Comparison of ENCODE assay signal across 17 cellular contexts in the genomic region with DNA sequence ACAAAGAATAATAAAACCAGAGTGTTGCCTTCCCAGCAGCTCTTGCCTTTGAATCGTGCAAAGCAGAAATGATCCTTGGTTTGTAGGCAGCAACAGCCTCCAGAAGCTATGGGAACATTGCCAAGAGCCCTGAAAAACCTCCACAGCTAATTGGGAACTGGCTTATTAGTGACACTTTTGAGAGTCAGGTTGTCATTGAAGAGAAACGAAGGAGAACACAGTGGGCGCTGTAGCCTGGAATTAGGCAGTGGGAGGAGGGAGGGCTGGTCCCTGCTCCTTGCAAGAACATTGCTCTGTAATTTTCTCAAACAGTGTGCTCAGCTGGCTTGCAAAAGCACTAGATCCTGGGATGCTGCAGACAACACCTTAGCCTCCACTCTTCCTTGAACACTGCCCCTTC.
DNase-seq lines count a peak whose midpoint lies in the region; ATAC-seq and TF ChIP-seq lines count a peak whose summit lies in the region.
"Had no signal": no experiment of that assay in that cellular context is flagged by ENCODE, and none has a peak within 500 bp of the region (broad histone marks: within the 10 kb centered on the region; RNA-seq: fewer than 3 reads in every experiment).

No MANE protein-coding gene starts in this region.

- H3K36me3 ChIP-seq in cardiac muscle cell, result no peaks in the 10 kb centered on the region
- H3K36me3 ChIP-seq: esophagus squamous epithelium, thoracic aorta had no signal

- POLR2A ChIA-PET in WTC11 (lab: Charles Lee), result no interaction called here

- H3K27ac Mint-ChIP-seq in WTC11, result no peak overlapping the region
- H3K27ac Mint-ChIP-seq: activated CD4-positive, alpha-beta T cell treated with anti-CD3 and anti-CD28 coated beads for 36 hours; activated naive CD8-positive, alpha-beta T cell treated with anti-CD3 and anti-CD28 coated beads for 36 hours; IgD-negative memory B cell; naive thymus-derived CD8-positive, alpha-beta T cell had no signal

- no peak overlapping the region for H3K4me3 ChIP-seq in cardiac muscle cell
- H3K4me3 ChIP-seq in right cardiac atrium (ENCODE audit: low read length), result no peak overlapping the region
- H3K4me3 ChIP-seq: esophagus squamous epithelium, thoracic aorta had no signal

- WGBS in right cardiac atrium, result 43% methylated on average over 3 of the region's 3 CpGs

- DNase-seq in cardiac muscle cell (ENCODE audit: low read depth in 1 of 2, low spot score in 1 of 2) (peak in 1 of 2 donors; percentile 32), right cardiac atrium (no peak), WTC11 (ENCODE audit: low spot score) (no peak), medulla oblongata (ENCODE audit: extremely low spot score) (peak; percentile 18), SHP77 treated with DMSO at 0.1 percent for 48 hours (lab: John Stamatoyannopoulos, UW) (no peak), OCI-M2 (lab: John Stamatoyannopoulos, UW; ENCODE audit: unreplicated experiment) (no peak)
- DNase-seq: activated naive CD8-positive, alpha-beta T cell treated with anti-CD3 and anti-CD28 coated beads for 36 hours; effector memory CD4-positive, alpha-beta T cell; esophagus squamous epithelium; naive thymus-derived CD8-positive, alpha-beta T cell; T1000 had no signal

- H3K27me3 ChIP-seq in cardiac muscle cell (no peaks in the 10 kb centered on the region), right cardiac atrium (ENCODE audit: control insufficient read depth, insufficient read depth) (peaks cover 2% of the 10 kb centered on the region)
- H3K27me3 ChIP-seq: esophagus squamous epithelium had no signal

- intact Hi-C loops in right cardiac atrium (cut with DNase I), result no loop called here

- CTCF ChIA-PET in WTC11 (lab: Charles Lee), result interaction anchor here (1.0 to 1.6 kb wide), 3 partner anchors 12 to 270 kb away, joined by 4 to 8 read pairs (median 4); no protein-coding TSS in a partner anchor

- no peaks in the 10 kb centered on the region for H3K27me3 Mint-ChIP-seq in WTC11 (ENCODE audit: low read depth)
- H3K27me3 Mint-ChIP-seq: activated naive CD8-positive, alpha-beta T cell treated with anti-CD3 and anti-CD28 coated beads for 36 hours; IgD-negative memory B cell; naive thymus-derived CD8-positive, alpha-beta T cell had no signal

- no peak for ATAC-seq in right cardiac atrium
- ATAC-seq in WTC11, result peak; percentile 28; the same call in 1 of the 2 replicates
- no peak for ATAC-seq in HG03571 (IDR thresholded peaks at IDR 0.05; ENCODE audit: unreplicated experiment)
- no peak for ATAC-seq in HG03439 (IDR thresholded peaks at IDR 0.05; ENCODE audit: unreplicated experiment)
- ATAC-seq: SK-N-SH treated with all-trans-retinoic acid at 6 μM for 48 hours had no signal

- no peak for TF ChIP-seq CTCF in cardiac muscle cell (IDR thresholded peaks at IDR 0.05; ENCODE audit: low read depth, low read length)
- TF ChIP-seq CTCF in WTC11 (IDR thresholded peaks at IDR 0.05), result no peak

- peaks cover 5% of the 10 kb centered on the region for H3K9me3 Mint-ChIP-seq in WTC11
- H3K9me3 Mint-ChIP-seq: activated naive CD8-positive, alpha-beta T cell treated with anti-CD3 and anti-CD28 coated beads for 36 hours; IgD-negative memory B cell had no signal

- H3K9me3 ChIP-seq in cardiac muscle cell (ENCODE audit: low read depth), result no peaks in the 10 kb centered on the region
- H3K9me3 ChIP-seq in right cardiac atrium (ENCODE audit: control insufficient read depth, low read length), result no peaks in the 10 kb centered on the region
- H3K9me3 ChIP-seq: esophagus squamous epithelium, thoracic aorta had no signal

- H3K4me3 Mint-ChIP-seq in WTC11, result no peak overlapping the region
- H3K4me3 Mint-ChIP-seq: activated CD4-positive, alpha-beta T cell treated with anti-CD3 and anti-CD28 coated beads for 36 hours; activated naive CD8-positive, alpha-beta T cell treated with anti-CD3 and anti-CD28 coated beads for 36 hours; IgD-negative memory B cell; naive thymus-derived CD8-positive, alpha-beta T cell had no signal

- H3K36me3 Mint-ChIP-seq in WTC11, result no peaks in the 10 kb centered on the region
- H3K36me3 Mint-ChIP-seq: activated naive CD8-positive, alpha-beta T cell treated with anti-CD3 and anti-CD28 coated beads for 36 hours; IgD-negative memory B cell; naive thymus-derived CD8-positive, alpha-beta T cell had no signal

- H3K27ac ChIP-seq in cardiac muscle cell (peak overlapping the region; percentile 25), right cardiac atrium (ENCODE audit: low read length) (no peak overlapping the region)
- H3K27ac ChIP-seq: esophagus squamous epithelium, thoracic aorta had no signal

- H3K4me1 ChIP-seq in cardiac muscle cell (ENCODE audit: low read depth), result peaks cover 13% of the 10 kb centered on the region
- peaks cover 2% of the 10 kb centered on the region for H3K4me1 ChIP-seq in right cardiac atrium (ENCODE audit: control insufficient read depth, insufficient read depth, low read length)
- H3K4me1 ChIP-seq: esophagus squamous epithelium had no signal

- peaks cover 12% of the 10 kb centered on the region; the same call in 1 of the 2 replicates for H3K4me1 Mint-ChIP-seq in WTC11
- H3K4me1 Mint-ChIP-seq: activated CD4-positive, alpha-beta T cell treated with anti-CD3 and anti-CD28 coated beads for 36 hours; activated naive CD8-positive, alpha-beta T cell treated with anti-CD3 and anti-CD28 coated beads for 36 hours; IgD-negative memory B cell; naive thymus-derived CD8-positive, alpha-beta T cell had no signal

TF ChIP-seq in WTC11, 78 proteins besides CTCF, POLR2A, EP300 and RAD21:
- TF ChIP-seq MLX (CRISPR knock-in tag; IDR thresholded peaks at IDR 0.05) (no peak), ZNF416 (CRISPR knock-in tag; IDR thresholded peaks at IDR 0.05) (no peak), ATF6 (CRISPR knock-in tag; IDR thresholded peaks at IDR 0.05) (no peak), TCF7 (CRISPR knock-in tag; IDR thresholded peaks at IDR 0.05; ENCODE audit: low read depth) (no peak), EMX1 (CRISPR knock-in tag; IDR thresholded peaks at IDR 0.05) (no peak)
- TF ChIP-seq, protein P1, sequence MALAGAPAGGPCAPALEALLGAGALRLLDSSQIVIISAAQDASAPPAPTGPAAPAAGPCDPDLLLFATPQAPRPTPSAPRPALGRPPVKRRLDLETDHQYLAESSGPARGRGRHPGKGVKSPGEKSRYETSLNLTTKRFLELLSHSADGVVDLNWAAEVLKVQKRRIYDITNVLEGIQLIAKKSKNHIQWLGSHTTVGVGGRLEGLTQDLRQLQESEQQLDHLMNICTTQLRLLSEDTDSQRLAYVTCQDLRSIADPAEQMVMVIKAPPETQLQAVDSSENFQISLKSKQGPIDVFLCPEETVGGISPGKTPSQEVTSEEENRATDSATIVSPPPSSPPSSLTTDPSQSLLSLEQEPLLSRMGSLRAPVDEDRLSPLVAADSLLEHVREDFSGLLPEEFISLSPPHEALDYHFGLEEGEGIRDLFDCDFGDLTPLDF (CRISPR knock-in tag; IDR thresholded peaks at IDR 0.05), result no peak
